ENCODE assay signal across 8 cellular contexts in the genomic region with DNA sequence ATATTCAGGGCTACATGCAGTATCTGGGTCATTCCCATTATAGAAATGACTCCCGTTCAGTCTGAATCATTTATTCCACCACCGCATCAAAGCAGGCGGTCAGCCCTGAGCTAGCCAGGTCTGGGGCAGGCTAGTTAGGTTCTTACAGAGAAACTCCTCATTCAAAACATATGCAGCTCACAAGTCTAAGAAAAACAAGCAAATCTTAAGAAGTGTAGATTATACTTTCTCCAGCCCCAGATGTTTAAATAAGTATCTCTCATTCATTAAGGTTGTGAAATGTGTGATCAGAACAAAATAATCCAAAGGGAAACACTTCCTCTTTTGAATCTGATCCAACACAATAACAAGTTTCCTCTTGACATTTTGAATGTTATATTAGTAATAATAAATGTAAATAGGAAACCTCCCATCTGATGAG.
DNase-seq lines count a peak whose midpoint lies in the region; ATAC-seq and TF ChIP-seq lines count a peak whose summit lies in the region.

No MANE protein-coding gene starts in this region.

- H3K9ac ChIP-seq in MM.1S (ENCODE audit: low read length): no peak overlapping the region

- no peaks in the 10 kb centered on the region for H3K9me3 ChIP-seq in MM.1S (replicated peaks; ENCODE audit: insufficient read depth, low read length)

- no peaks in the 10 kb centered on the region for H4K20me1 ChIP-seq in MM.1S (ENCODE audit: insufficient read depth, low read length)

- H3K4me3 Mint-ChIP-seq in activated T-cell treated with anti-CD3 and anti-CD28 coated beads, Interleukin-2, amount 50 U/mL, for 4 hours: peak overlapping the region; percentile 97

- peaks cover 25% of the 10 kb centered on the region for H3K36me3 Mint-ChIP-seq in activated T-cell treated with anti-CD3 and anti-CD28 coated beads, Interleukin-2, amount 50 U/mL, for 4 hours (ENCODE audit: insufficient read depth)

- DNase-seq in HT1080 (ENCODE audit: low read depth) (peak; percentile 59), left ventricle myocardium superior (no peak), NCI-H1092 (lab: John Stamatoyannopoulos, UW) (no peak), NCI-H2029 (lab: John Stamatoyannopoulos, UW) (no peak), ureter (ENCODE audit: low spot score) (no peak), MM.1S (no peak)
- peak; percentile 18 for DNase-seq in activated T-cell treated with anti-CD3 and anti-CD28 coated beads, Interleukin-2, amount 50 U/mL, for 4 hours
- peak; percentile 24 for DNase-seq in stimulated activated CD8-positive, alpha-beta memory T cell treated with anti-CD3 and anti-CD28 coated beads, Interleukin-4, amount 100 ng/mL, for 24 hours (ENCODE audit: low read depth)

- H3K9me3 Mint-ChIP-seq in activated T-cell treated with anti-CD3 and anti-CD28 coated beads, Interleukin-2, amount 50 U/mL, for 4 hours: no peaks in the 10 kb centered on the region

- H3F3A ChIP-seq in MM.1S (ENCODE audit: insufficient read depth, low read length): no peaks in the 10 kb centered on the region

- H3K4me2 ChIP-seq in MM.1S (ENCODE audit: low read depth, low read length): no peak overlapping the region

- H3K4me3 ChIP-seq in MM.1S (ENCODE audit: low read length): no peak overlapping the region

- intact Hi-C loops in left ventricle myocardium superior (cut with micrococcal nuclease): no loop called here

- H3K27me3 Mint-ChIP-seq in activated T-cell treated with anti-CD3 and anti-CD28 coated beads, Interleukin-2, amount 50 U/mL, for 4 hours (ENCODE audit: low read depth): no peaks in the 10 kb centered on the region

- TF ChIP-seq CTCF in MM.1S (IDR thresholded peaks at IDR 0.05; ENCODE audit: low read length): no peak

- no peaks in the 10 kb centered on the region for H3K9me2 ChIP-seq in MM.1S (replicated peaks; ENCODE audit: insufficient read depth, low read length)

- no peaks in the 10 kb centered on the region for H3K79me2 ChIP-seq in MM.1S (ENCODE audit: low read length)

- H2AFZ ChIP-seq in MM.1S (ENCODE audit: low read length): no peak overlapping the region

- H3K27ac ChIP-seq in MM.1S (ENCODE audit: low read length): no peak overlapping the region

- H3K36me3 ChIP-seq in MM.1S (replicated peaks; ENCODE audit: insufficient read depth, low read length): no peaks in the 10 kb centered on the region

- peaks cover 51% of the 10 kb centered on the region for H3K4me1 Mint-ChIP-seq in activated T-cell treated with anti-CD3 and anti-CD28 coated beads, Interleukin-2, amount 50 U/mL, for 4 hours (ENCODE audit: low read depth)

- ATAC-seq in activated T-cell treated with anti-CD3 and anti-CD28 coated beads, Interleukin-2, amount 50 U/mL, for 4 hours: no peak
- ATAC-seq in left ventricle myocardium superior: peak; percentile 64

- 0 out of 2 replicates have a peak, but pooled peaks cover 5% of the 10 kb centered on the region for H3K27me3 ChIP-seq in MM.1S (replicated peaks; ENCODE audit: insufficient read depth, low read length)

- H3K4me1 ChIP-seq in MM.1S (ENCODE audit: low read length): peaks cover 11% of the 10 kb centered on the region; the same call in 1 of the 2 replicates

Comparison
In these comparisons a context has a peak if more than half of its experiments do, and no peak if none do; other contexts are left out.
1. DNase-seq: peak in HT1080 (single experiment), activated T-cell treated with anti-CD3 and anti-CD28 coated beads, Interleukin-2, amount 50 U/mL, for 4 hours (single experiment) and stimulated activated CD8-positive, alpha-beta memory T cell treated with anti-CD3 and anti-CD28 coated beads, Interleukin-4, amount 100 ng/mL, for 24 hours (single experiment); none in left ventricle myocardium superior (single experiment), NCI-H1092 (single experiment), NCI-H2029 (single experiment), ureter (single experiment) and MM.1S (single experiment).